In the genomic region with DNA sequence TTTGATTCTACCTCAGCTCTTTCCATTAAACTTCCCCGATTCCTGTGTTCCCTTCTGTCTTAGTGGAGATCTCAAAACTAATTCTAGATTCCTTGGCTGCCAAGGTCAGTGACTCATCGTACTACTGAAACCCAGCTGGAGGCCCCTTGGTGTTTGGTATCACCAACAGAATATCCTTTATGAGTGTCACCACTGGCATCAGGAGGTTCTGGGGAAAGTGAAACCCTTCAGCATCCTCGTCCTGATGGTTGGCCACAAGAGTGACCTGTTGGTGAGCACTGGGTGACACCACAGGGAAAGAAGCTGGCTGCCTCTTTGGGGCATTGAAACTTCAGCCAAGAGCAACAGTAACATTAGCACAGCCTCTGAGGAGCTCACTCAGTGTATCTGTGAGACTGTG, we compare ENCODE assay signal across 10 cellular contexts.
A peak's percentile ranks its signal among the peaks of the same experiment; 100 is the strongest.
DNase-seq lines count a peak whose midpoint lies in the region; ATAC-seq lines count a peak whose summit lies in the region.
"Had no signal": no experiment of that assay in that cellular context is flagged by ENCODE, and none has a peak within 500 bp of the region (broad histone marks: within the 10 kb centered on the region; RNA-seq: fewer than 3 reads in every experiment).

No MANE protein-coding gene starts in this region.

- peaks cover 39 to 63% (median 56%) of the 10 kb centered on the region in 11 experiments for H3K36me3 ChIP-seq in BLaER1 treated with 17β-estradiol and CSF1 and Interleukin-3, amounts not matched to agents 10 nM and 100 nM

- peak overlapping the region in 6 of 11 experiments; percentile 4 to 41 (median 18); a peak in 3 of 22 replicates for H3K9ac ChIP-seq in BLaER1 treated with 17β-estradiol and CSF1 and Interleukin-3, amounts not matched to agents 10 nM and 100 nM

- H3K4me2 ChIP-seq in BLaER1 treated with 17β-estradiol and CSF1 and Interleukin-3, amounts not matched to agents 10 nM and 100 nM = no peak overlapping the region

- H3K9me3 ChIP-seq in BLaER1 treated with 17β-estradiol and CSF1 and Interleukin-3, amounts not matched to agents 10 nM and 100 nM (replicated peaks in 1 of 11) = no peaks in the 10 kb centered on the region

- no peak overlapping the region for H3K4me3 ChIP-seq in BLaER1 treated with 17β-estradiol and CSF1 and Interleukin-3, amounts not matched to agents 10 nM and 100 nM

- no peak for ATAC-seq in HG03280 (IDR thresholded peaks at IDR 0.05; ENCODE audit: unreplicated experiment)

- no peak overlapping the region for H3K27ac ChIP-seq in BLaER1 treated with 17β-estradiol and CSF1 and Interleukin-3, amounts not matched to agents 10 nM and 100 nM

- peaks cover 0 to 27% (median 19%) of the 10 kb centered on the region in 10 experiments; a peak in 16 of 20 replicates for H3K4me1 ChIP-seq in BLaER1 treated with 17β-estradiol and CSF1 and Interleukin-3, amounts not matched to agents 10 nM and 100 nM

- peak; percentile 69 for DNase-seq in HK-2 (ENCODE audit: unreplicated experiment)
- DNase-seq in amniotic epithelial cell (ENCODE audit: low read depth) = peak; percentile 83
- peak; percentile 98 for DNase-seq in kidney tubule cell (ENCODE audit: low spot score)
- DNase-seq in NCI-H128 (lab: John Stamatoyannopoulos, UW; ENCODE audit: unreplicated experiment) = no peak
- DNase-seq in iPS-NIHi11 (ENCODE audit: low spot score) = no peak
- DNase-seq in cerebellar cortex (ENCODE audit: low spot score) = no peak
- DNase-seq: occipital lobe, SIG-M5 had no signal

- H3K27me3 ChIP-seq in BLaER1 treated with 17β-estradiol and CSF1 and Interleukin-3, amounts not matched to agents 10 nM and 100 nM = no peaks in the 10 kb centered on the region

- no peaks in the 10 kb centered on the region for H4K20me1 ChIP-seq in BLaER1 treated with 17β-estradiol and CSF1 and Interleukin-3, amounts not matched to agents 10 nM and 100 nM

Comparison
In these comparisons a context has a peak if more than half of its experiments do, and no peak if none do; other contexts are left out.
1. DNase-seq: peak in HK-2 (single experiment), amniotic epithelial cell (single experiment) and kidney tubule cell (single experiment); none in NCI-H128 (single experiment), iPS-NIHi11 (single experiment) and cerebellar cortex (single experiment).